1 cellular context compared by ENCODE assay signal in genomic region chr1:26111530-26112406, GRCh38.
A peak's percentile ranks its signal among the peaks of the same experiment; 100 is the strongest.
TF ChIP-seq lines count a peak whose summit lies in the region.

TSS of gene PDIK1L (plus strand) at chr1:26111824. CDS start at chr1:26114309, 2,485 bp downstream.

TF ChIP-seq in HepG2, 621 proteins besides CTCF, POLR2A, EP300 and RAD21 (continued from another document and continues in another):
- TF ChIP-seq MLXIP (CRISPR knock-in tag; IDR thresholded peaks at IDR 0.05; ENCODE audit: borderline replicate concordance): no peak
- TF ChIP-seq ZNF552 (CRISPR knock-in tag; IDR thresholded peaks at IDR 0.05; ENCODE audit: borderline replicate concordance): no peak
- TF ChIP-seq ZNF766 (CRISPR knock-in tag; IDR thresholded peaks at IDR 0.05; ENCODE audit: borderline replicate concordance): no peak
- TF ChIP-seq ZNF264 (CRISPR knock-in tag; IDR thresholded peaks at IDR 0.05): no peak
- peak; percentile 57 for TF ChIP-seq HOXA3 (CRISPR knock-in tag; IDR thresholded peaks at IDR 0.05)
- TF ChIP-seq MED1 (CRISPR knock-in tag; IDR thresholded peaks at IDR 0.05): peak; percentile 16; the same call in 1 of the 2 replicates
- no peak for TF ChIP-seq ZNF564 (CRISPR knock-in tag; IDR thresholded peaks at IDR 0.05)
- no peak for TF ChIP-seq TBP (CRISPR knock-in tag; IDR thresholded peaks at IDR 0.05)
- TF ChIP-seq THAP11 (CRISPR knock-in tag; IDR thresholded peaks at IDR 0.05): peak; percentile 71
- no peak for TF ChIP-seq CBX5 (CRISPR knock-in tag; IDR thresholded peaks at IDR 0.05; ENCODE audit: borderline replicate concordance)
- peak; percentile 34; the same call in 1 of the 2 replicates for TF ChIP-seq ARNT2 (CRISPR knock-in tag; IDR thresholded peaks at IDR 0.05; ENCODE audit: low read depth)
- TF ChIP-seq ZNF841 (CRISPR knock-in tag; IDR thresholded peaks at IDR 0.05; ENCODE audit: borderline replicate concordance): no peak; the same call in 1 of the 2 replicates
- 0 out of 2 replicates have a peak, but pooled peaks have one; percentile 49 for TF ChIP-seq ZNF367 (CRISPR knock-in tag; IDR thresholded peaks at IDR 0.05; ENCODE audit: borderline replicate concordance)
- peak; percentile 59 for TF ChIP-seq SKI (IDR thresholded peaks at IDR 0.05; ENCODE audit: partially characterized antibody)
- TF ChIP-seq, protein P1, sequence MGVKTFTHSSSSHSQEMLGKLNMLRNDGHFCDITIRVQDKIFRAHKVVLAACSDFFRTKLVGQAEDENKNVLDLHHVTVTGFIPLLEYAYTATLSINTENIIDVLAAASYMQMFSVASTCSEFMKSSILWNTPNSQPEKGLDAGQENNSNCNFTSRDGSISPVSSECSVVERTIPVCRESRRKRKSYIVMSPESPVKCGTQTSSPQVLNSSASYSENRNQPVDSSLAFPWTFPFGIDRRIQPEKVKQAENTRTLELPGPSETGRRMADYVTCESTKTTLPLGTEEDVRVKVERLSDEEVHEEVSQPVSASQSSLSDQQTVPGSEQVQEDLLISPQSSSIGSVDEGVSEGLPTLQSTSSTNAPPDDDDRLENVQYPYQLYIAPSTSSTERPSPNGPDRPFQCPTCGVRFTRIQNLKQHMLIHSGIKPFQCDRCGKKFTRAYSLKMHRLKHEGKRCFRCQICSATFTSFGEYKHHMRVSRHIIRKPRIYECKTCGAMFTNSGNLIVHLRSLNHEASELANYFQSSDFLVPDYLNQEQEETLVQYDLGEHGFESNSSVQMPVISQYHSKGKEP (CRISPR knock-in tag; IDR thresholded peaks at IDR 0.05): 0 out of 2 replicates have a peak, but pooled peaks have one; percentile 10
- TF ChIP-seq ZNF678 (CRISPR knock-in tag; IDR thresholded peaks at IDR 0.05): 0 out of 2 replicates have a peak, but pooled peaks have one; percentile 57
- TF ChIP-seq ZNF605 (CRISPR knock-in tag; IDR thresholded peaks at IDR 0.05): peak; percentile 89
- 0 out of 2 replicates have a peak, but pooled peaks have one; percentile 58 for TF ChIP-seq ZNF160 (CRISPR knock-in tag; IDR thresholded peaks at IDR 0.05)
- peak; percentile 3; the same call in 1 of the 2 replicates for TF ChIP-seq ZBTB10 (CRISPR knock-in tag; IDR thresholded peaks at IDR 0.05; ENCODE audit: borderline replicate concordance)
- no peak for TF ChIP-seq ZKSCAN1 (IDR thresholded peaks at IDR 0.05; ENCODE audit: low read length)
- peak; percentile 79; the same call in 1 of the 2 replicates for TF ChIP-seq ZNF337 (CRISPR knock-in tag; IDR thresholded peaks at IDR 0.05; ENCODE audit: borderline replicate concordance, low read depth)
- TF ChIP-seq REL (CRISPR knock-in tag; conservative IDR thresholded peaks at IDR 0.05): no peak
- TF ChIP-seq YEATS2 (CRISPR knock-in tag; IDR thresholded peaks at IDR 0.05; ENCODE audit: borderline replicate concordance): no peak; the same call in 1 of the 2 replicates
- TF ChIP-seq ZNF34 (CRISPR knock-in tag; IDR thresholded peaks at IDR 0.05; ENCODE audit: borderline replicate concordance): peak; percentile 54; the same call in 1 of the 2 replicates
- peak; percentile 36; the same call in 1 of the 2 replicates for TF ChIP-seq SRY (CRISPR knock-in tag; IDR thresholded peaks at IDR 0.05)
- TF ChIP-seq TARDBP (CRISPR knock-in tag; IDR thresholded peaks at IDR 0.05): 0 out of 2 replicates have a peak, but pooled peaks have one; percentile 8
- TF ChIP-seq, protein P2, sequence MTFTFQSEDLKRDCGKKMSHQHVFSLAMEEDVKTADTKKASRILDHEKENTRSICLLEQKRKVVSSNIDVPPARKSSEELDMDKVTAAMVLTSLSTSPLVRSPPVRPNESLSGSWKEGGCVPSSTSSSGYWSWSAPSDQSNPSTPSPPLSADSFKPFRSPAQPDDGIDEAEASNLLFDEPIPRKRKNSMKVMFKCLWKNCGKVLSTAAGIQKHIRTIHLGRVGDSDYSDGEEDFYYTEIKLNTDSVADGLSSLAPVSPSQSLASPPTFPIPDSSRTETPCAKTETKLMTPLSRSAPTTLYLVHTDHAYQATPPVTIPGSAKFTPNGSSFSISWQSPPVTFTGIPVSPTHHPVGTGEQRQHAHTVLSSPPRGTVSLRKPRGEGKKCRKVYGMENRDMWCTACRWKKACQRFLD (CRISPR knock-in tag; IDR thresholded peaks at IDR 0.05; ENCODE audit: borderline replicate concordance): peak; percentile 61; the same call in 1 of the 2 replicates
- TF ChIP-seq BORCS8-MEF2B (CRISPR knock-in tag; IDR thresholded peaks at IDR 0.05): no peak; the same call in 1 of the 2 replicates
- peak; percentile 88 for TF ChIP-seq ZFX (CRISPR knock-in tag; IDR thresholded peaks at IDR 0.05; ENCODE audit: low read depth)
- TF ChIP-seq, protein P3, sequence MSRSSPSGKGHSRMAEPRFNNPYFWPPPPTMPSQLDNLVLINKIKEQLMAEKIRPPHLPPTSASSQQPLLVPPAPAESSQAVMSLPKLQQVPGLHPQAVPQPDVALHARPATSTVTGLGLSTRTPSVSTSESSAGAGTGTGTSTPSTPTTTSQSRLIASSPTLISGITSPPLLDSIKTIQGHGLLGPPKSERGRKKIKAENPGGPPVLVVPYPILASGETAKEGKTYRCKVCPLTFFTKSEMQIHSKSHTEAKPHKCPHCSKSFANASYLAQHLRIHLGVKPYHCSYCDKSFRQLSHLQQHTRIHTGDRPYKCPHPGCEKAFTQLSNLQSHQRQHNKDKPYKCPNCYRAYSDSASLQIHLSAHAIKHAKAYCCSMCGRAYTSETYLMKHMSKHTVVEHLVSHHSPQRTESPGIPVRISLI (CRISPR knock-in tag; IDR thresholded peaks at IDR 0.05; ENCODE audit: borderline replicate concordance): no peak
- TF ChIP-seq ZNF576 (CRISPR knock-in tag; IDR thresholded peaks at IDR 0.05): no peak
- peak; percentile 72 for TF ChIP-seq TBX2 (CRISPR knock-in tag; IDR thresholded peaks at IDR 0.05; ENCODE audit: borderline replicate concordance)
- peak; percentile 35; the same call in 1 of the 2 replicates for TF ChIP-seq RARG (CRISPR knock-in tag; IDR thresholded peaks at IDR 0.05; ENCODE audit: low read depth)
- TF ChIP-seq TOE1 (CRISPR knock-in tag; IDR thresholded peaks at IDR 0.05): peak; percentile 38; the same call in 1 of the 2 replicates
- TF ChIP-seq, protein P4, sequence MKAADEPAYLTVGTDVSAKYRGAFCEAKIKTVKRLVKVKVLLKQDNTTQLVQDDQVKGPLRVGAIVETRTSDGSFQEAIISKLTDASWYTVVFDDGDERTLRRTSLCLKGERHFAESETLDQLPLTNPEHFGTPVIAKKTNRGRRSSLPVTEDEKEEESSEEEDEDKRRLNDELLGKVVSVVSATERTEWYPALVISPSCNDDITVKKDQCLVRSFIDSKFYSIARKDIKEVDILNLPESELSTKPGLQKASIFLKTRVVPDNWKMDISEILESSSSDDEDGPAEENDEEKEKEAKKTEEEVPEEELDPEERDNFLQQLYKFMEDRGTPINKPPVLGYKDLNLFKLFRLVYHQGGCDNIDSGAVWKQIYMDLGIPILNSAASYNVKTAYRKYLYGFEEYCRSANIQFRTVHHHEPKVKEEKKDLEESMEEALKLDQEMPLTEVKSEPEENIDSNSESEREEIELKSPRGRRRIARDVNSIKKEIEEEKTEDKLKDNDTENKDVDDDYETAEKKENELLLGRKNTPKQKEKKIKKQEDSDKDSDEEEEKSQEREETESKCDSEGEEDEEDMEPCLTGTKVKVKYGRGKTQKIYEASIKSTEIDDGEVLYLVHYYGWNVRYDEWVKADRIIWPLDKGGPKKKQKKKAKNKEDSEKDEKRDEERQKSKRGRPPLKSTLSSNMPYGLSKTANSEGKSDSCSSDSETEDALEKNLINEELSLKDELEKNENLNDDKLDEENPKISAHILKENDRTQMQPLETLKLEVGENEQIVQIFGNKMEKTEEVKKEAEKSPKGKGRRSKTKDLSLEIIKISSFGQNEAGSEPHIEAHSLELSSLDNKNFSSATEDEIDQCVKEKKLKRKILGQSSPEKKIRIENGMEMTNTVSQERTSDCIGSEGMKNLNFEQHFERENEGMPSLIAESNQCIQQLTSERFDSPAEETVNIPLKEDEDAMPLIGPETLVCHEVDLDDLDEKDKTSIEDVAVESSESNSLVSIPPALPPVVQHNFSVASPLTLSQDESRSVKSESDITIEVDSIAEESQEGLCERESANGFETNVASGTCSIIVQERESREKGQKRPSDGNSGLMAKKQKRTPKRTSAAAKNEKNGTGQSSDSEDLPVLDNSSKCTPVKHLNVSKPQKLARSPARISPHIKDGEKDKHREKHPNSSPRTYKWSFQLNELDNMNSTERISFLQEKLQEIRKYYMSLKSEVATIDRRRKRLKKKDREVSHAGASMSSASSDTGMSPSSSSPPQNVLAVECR (CRISPR knock-in tag; IDR thresholded peaks at IDR 0.05; ENCODE audit: borderline replicate concordance): peak; percentile 84
- TF ChIP-seq ZNF234 (CRISPR knock-in tag; conservative IDR thresholded peaks at IDR 0.05): no peak; the same call in 1 of the 2 replicates
- TF ChIP-seq, protein P5, sequence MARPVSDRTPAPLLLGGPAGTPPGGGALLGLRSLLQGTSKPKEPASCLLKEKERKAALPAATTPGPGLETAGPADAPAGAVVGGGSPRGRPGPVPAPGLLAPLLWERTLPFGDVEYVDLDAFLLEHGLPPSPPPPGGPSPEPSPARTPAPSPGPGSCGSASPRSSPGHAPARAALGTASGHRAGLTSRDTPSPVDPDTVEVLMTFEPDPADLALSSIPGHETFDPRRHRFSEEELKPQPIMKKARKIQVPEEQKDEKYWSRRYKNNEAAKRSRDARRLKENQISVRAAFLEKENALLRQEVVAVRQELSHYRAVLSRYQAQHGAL (CRISPR knock-in tag; IDR thresholded peaks at IDR 0.05; ENCODE audit: not compliant biosample characterization): no peak
- TF ChIP-seq, protein P6, sequence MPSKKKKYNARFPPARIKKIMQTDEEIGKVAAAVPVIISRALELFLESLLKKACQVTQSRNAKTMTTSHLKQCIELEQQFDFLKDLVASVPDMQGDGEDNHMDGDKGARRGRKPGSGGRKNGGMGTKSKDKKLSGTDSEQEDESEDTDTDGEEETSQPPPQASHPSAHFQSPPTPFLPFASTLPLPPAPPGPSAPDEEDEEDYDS (CRISPR knock-in tag; IDR thresholded peaks at IDR 0.05): peak; percentile 27; the same call in 1 of the 2 replicates
- TF ChIP-seq ZBTB3 (CRISPR knock-in tag; IDR thresholded peaks at IDR 0.05; ENCODE audit: borderline replicate concordance, low read depth): 0 out of 2 replicates have a peak, but pooled peaks have one; percentile 70
- TF ChIP-seq KMT2A (CRISPR knock-in tag; IDR thresholded peaks at IDR 0.05): peak; percentile 48
- 0 out of 2 replicates have a peak, but pooled peaks have one; percentile 42 for TF ChIP-seq SMAD9 (CRISPR knock-in tag; IDR thresholded peaks at IDR 0.05)
- TF ChIP-seq GLI4 (CRISPR knock-in tag; IDR thresholded peaks at IDR 0.05; ENCODE audit: borderline replicate concordance): peak; percentile 83; the same call in 1 of the 2 replicates
- 0 out of 2 replicates have a peak, but pooled peaks have one; percentile 41 for TF ChIP-seq HOXD1 (CRISPR knock-in tag; IDR thresholded peaks at IDR 0.05)
- TF ChIP-seq MEIS1 (CRISPR knock-in tag; IDR thresholded peaks at IDR 0.05; ENCODE audit: borderline replicate concordance): peak; percentile 47; the same call in 1 of the 2 replicates
- peak; percentile 15; the same call in 1 of the 2 replicates for TF ChIP-seq HOXA5 (CRISPR knock-in tag; IDR thresholded peaks at IDR 0.05)
- TF ChIP-seq, protein P7, sequence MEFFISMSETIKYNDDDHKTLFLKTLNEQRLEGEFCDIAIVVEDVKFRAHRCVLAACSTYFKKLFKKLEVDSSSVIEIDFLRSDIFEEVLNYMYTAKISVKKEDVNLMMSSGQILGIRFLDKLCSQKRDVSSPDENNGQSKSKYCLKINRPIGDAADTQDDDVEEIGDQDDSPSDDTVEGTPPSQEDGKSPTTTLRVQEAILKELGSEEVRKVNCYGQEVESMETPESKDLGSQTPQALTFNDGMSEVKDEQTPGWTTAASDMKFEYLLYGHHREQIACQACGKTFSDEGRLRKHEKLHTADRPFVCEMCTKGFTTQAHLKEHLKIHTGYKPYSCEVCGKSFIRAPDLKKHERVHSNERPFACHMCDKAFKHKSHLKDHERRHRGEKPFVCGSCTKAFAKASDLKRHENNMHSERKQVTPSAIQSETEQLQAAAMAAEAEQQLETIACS (CRISPR knock-in tag; IDR thresholded peaks at IDR 0.05): peak; percentile 95
- 0 out of 2 replicates have a peak, but pooled peaks have one; percentile 19 for TF ChIP-seq ZNF468 (CRISPR knock-in tag; IDR thresholded peaks at IDR 0.05)
